28 cellular contexts compared by ENCODE assay signal in the genomic region with DNA sequence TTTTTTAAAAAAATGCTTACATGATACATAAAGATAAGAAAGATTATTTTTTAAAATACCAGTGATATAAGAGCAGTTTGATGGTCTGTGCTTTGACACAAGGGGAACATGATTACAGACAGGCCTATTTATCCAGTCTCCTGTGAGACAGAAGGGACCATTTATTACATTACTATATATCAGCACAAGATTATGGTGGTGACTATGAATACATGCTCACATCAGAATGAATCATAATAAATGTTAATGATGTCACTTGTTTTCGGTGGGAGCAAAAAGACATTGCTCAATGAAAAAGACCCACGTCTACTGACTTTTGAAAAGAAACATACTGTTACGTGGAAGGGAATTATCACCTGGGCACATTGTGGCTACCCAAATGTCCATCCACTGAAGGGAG.
"Had no signal": no experiment of that assay in that cellular context is flagged by ENCODE, and none has a peak within 500 bp of the region (broad histone marks: within the 10 kb centered on the region; RNA-seq: fewer than 3 reads in every experiment).

No MANE protein-coding gene starts in this region.

- FAIRE-seq: small intestine had no signal

- H3K36me3 ChIP-seq: colonic mucosa, lower lobe of right lung, prostate gland, right atrium auricular region, suprapubic skin, transverse colon, upper lobe of right lung, uterus had no signal

- DNase-seq: colonic mucosa; effector CD8-positive, alpha-beta T cell; endodermal cell; hypothalamus; immature natural killer cell; islet precursor cell; kidney glomerular epithelial cell; left colon; left ventricle myocardium superior; lower lobe of right lung; naive thymus-derived CD8-positive, alpha-beta T cell; nephron progenitor cell; nucleus accumbens; small intestine; stimulated activated CD4-positive, alpha-beta T cell treated with anti-CD3 and anti-CD28 coated beads, Interleukin-15, amount 100 ng/mL, for 24 hours; stimulated activated CD4-positive, alpha-beta T cell treated with anti-CD3 and anti-CD28 coated beads, Interleukin-4, amount 100 ng/mL, for 1 hour; stimulated activated CD8-positive, alpha-beta memory T cell treated with anti-CD3 and anti-CD28 coated beads, Interleukin-4, amount 100 ng/mL, for 48 hours; stimulated activated naive CD4-positive, alpha-beta T cell; stimulated activated naive CD8-positive, alpha-beta T cell treated with anti-CD3 and anti-CD28 coated beads, Interleukin-15, amount 100 ng/mL, for 72 hours; transverse colon; upper lobe of right lung; uterus had no signal

- H3K27ac ChIP-seq: colonic mucosa, epithelial cell of prostate, lower lobe of right lung, prostate gland, right atrium auricular region, suprapubic skin, transverse colon, upper lobe of right lung, uterus had no signal

- H3K27me3 Mint-ChIP-seq: dendritic cell treated with granulocyte-macrophage colony-stimulating factor and Interleukin-4, amounts not matched to agents 40 ng/mL and 50 ng/mL, for 4 days; naive thymus-derived CD8-positive, alpha-beta T cell; stimulated activated naive CD8-positive, alpha-beta T cell treated with anti-CD3 and anti-CD28 coated beads, Interleukin-15, amount 100 ng/mL, for 72 hours had no signal

- H3K4me1 Mint-ChIP-seq: endodermal cell had no signal

- H3K4me3 ChIP-seq: colonic mucosa, lower lobe of right lung, prostate gland, right atrium auricular region, suprapubic skin, transverse colon, upper lobe of right lung, uterus had no signal

- H3K4me3 Mint-ChIP-seq: dendritic cell treated with granulocyte-macrophage colony-stimulating factor and Interleukin-4, amounts not matched to agents 40 ng/mL and 50 ng/mL, for 4 days; endodermal cell; immature natural killer cell; naive thymus-derived CD8-positive, alpha-beta T cell; nephron progenitor cell; stimulated activated naive CD8-positive, alpha-beta T cell treated with anti-CD3 and anti-CD28 coated beads, Interleukin-15, amount 100 ng/mL, for 72 hours had no signal

- H3K27ac Mint-ChIP-seq: dendritic cell treated with granulocyte-macrophage colony-stimulating factor and Interleukin-4, amounts not matched to agents 40 ng/mL and 50 ng/mL, for 4 days; endodermal cell; nephron progenitor cell; stimulated activated naive CD8-positive, alpha-beta T cell treated with anti-CD3 and anti-CD28 coated beads, Interleukin-15, amount 100 ng/mL, for 72 hours had no signal

- H3K4me1 ChIP-seq: colonic mucosa, lower lobe of right lung, prostate gland, right atrium auricular region, suprapubic skin, transverse colon, upper lobe of right lung, uterus had no signal

- ATAC-seq: esophagus mucosa; left colon; left ventricle myocardium superior; lower lobe of right lung; naive thymus-derived CD8-positive, alpha-beta T cell; stimulated activated naive CD8-positive, alpha-beta T cell treated with anti-CD3 and anti-CD28 coated beads, Interleukin-15, amount 100 ng/mL, for 72 hours; upper lobe of right lung had no signal

- H3K9me3 Mint-ChIP-seq: dendritic cell treated with granulocyte-macrophage colony-stimulating factor and Interleukin-4, amounts not matched to agents 40 ng/mL and 50 ng/mL, for 4 days; immature natural killer cell; nephron progenitor cell had no signal

- H3K9me3 ChIP-seq: colonic mucosa, lower lobe of right lung, prostate gland, right atrium auricular region, suprapubic skin, transverse colon, upper lobe of right lung, uterus had no signal

- H3K27me3 ChIP-seq: colonic mucosa, right atrium auricular region, suprapubic skin, transverse colon, upper lobe of right lung, uterus had no signal
